In the genomic region with DNA sequence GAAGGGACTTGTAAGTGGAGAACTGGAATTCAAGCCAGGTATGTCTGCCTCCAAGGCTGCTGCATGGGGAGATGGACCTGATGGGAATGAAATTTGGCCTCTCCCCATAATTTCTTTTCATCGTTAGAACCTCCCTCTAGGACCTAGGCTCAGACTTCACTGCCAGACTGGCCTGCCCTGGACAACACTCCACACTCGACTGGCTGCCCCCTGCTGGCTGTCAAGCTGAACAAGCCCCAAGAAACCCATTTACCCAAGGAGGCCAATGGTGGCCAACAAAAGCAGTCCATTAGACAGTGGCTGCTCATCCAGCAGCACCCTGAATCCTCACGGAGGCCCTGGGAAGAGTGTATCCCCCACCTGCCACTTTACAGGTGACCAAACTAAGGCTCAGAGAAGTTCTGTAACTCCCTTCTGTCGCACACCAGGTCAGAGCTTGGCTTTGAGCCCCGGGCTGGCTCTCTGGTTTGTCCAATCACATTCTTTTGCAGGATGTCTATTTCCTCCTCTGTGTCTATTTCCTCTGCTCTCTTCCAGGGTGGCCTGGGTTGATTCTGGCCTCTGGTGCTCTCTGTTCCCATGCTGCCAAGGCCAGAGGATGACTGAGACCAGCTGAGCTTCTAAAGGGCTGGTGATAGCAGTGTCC, we compare ENCODE assay signal across 9 cellular contexts. TPM values are rescaled to one million over a fixed set of nuclear protein-coding genes. Genes with fewer than 3 reads are reported as not detected.
DNase-seq lines count a peak whose midpoint lies in the region; ATAC-seq, FAIRE-seq and TF ChIP-seq lines count a peak whose summit lies in the region.
"Had no signal": no experiment of that assay in that cellular context is flagged by ENCODE, and none has a peak within 500 bp of the region (broad histone marks: within the 10 kb centered on the region; RNA-seq: fewer than 3 reads in every experiment).

No MANE protein-coding gene starts in this region.

- WGBS in GM12878 (ENCODE audit: insufficient coverage, insufficient replicate concordance, low lambda C conversion rate, missing lambda C conversion rate), result 19% methylated on average over 5 of the region's 5 CpGs
- 59 to 66% methylated on average over 5 of the region's 5 CpGs for WGBS in lung, 2 donors

- no peak overlapping the region for H3K4me3 Mint-ChIP-seq in GM23338

- H3K4me3 ChIP-seq in GM23338 (no peak overlapping the region), GM12878 (no peak overlapping the region), lung (no peak overlapping the region), thoracic aorta (no peak overlapping the region)

- no peaks in the 10 kb centered on the region; the same call in 2 of the 3 replicates for H3K36me3 Mint-ChIP-seq in GM23338 (ENCODE audit: low read depth)

- no peak overlapping the region for H3K9ac ChIP-seq in GM12878 (ENCODE audit: control insufficient read depth, insufficient read depth, low read length)

- H3K4me1 ChIP-seq in GM23338 (ENCODE audit: insufficient read depth), result peaks cover 13% of the 10 kb centered on the region
- H3K4me1 ChIP-seq in GM12878 (ENCODE audit: control insufficient read depth, insufficient read depth, low read length), result no peaks in the 10 kb centered on the region
- peaks cover 0 to 3% of the 10 kb centered on the region in 2 donors for H3K4me1 ChIP-seq in lung (ENCODE audit: control insufficient read depth in 2 of 2, insufficient read depth in 2 of 2, low read length in 2 of 2)
- no peaks in the 10 kb centered on the region for H3K4me1 ChIP-seq in thoracic aorta (ENCODE audit: control insufficient read depth in 1 of 2, low read depth in 2 of 2)

- H4K20me1 ChIP-seq in GM23338 (replicated peaks; ENCODE audit: insufficient read depth), result no peaks in the 10 kb centered on the region
- H4K20me1 ChIP-seq in GM12878 (ENCODE audit: control insufficient read depth, insufficient read depth), result no peaks in the 10 kb centered on the region

- intact Hi-C loops in GM12878 (cut with micrococcal nuclease; ENCODE audit: unreplicated experiment), result loop anchor here (1.0 kb wide), 3 partner anchors 49 to 150 kb away; no protein-coding TSS in a partner anchor

- TF ChIP-seq CTCF in GM23338 (conservative IDR thresholded peaks at IDR 0.05; ENCODE audit: low read depth in 2 of 2), result peak; percentile 68 to 86
- peak; percentile 71 to 76 (median 74) for TF ChIP-seq CTCF in GM12878 (IDR thresholded peaks at IDR 0.05 in 2 of 3, conservative IDR thresholded peaks at IDR 0.05 in 1 of 3; ENCODE audit: control insufficient read depth in 2 of 3, extremely low read depth in 1 of 3, insufficient read depth in 1 of 3, low read depth in 3 of 3, low read length in 3 of 3)
- TF ChIP-seq CTCF in lung (IDR thresholded peaks at IDR 0.05; ENCODE audit: control extremely low read depth, extremely low read depth), result peak; percentile 34
- TF ChIP-seq CTCF in thoracic aorta (IDR thresholded peaks at IDR 0.05), result peak; percentile 50

- H3K27me3 ChIP-seq in GM23338 (ENCODE audit: insufficient read depth) (no peaks in the 10 kb centered on the region), GM12878 (replicated peaks in 1 of 2; ENCODE audit: control insufficient read depth in 2 of 2, insufficient read depth in 2 of 2, low read length in 1 of 2) (no peaks in the 10 kb centered on the region; a peak in 1 of 4 replicates), lung (ENCODE audit: control insufficient read depth, insufficient read depth) (no peaks in the 10 kb centered on the region), thoracic aorta (replicated peaks; ENCODE audit: insufficient read depth) (no peaks in the 10 kb centered on the region)

- no peaks in the 10 kb centered on the region for H3F3A ChIP-seq in GM23338 (replicated peaks; ENCODE audit: low read depth)

- peaks cover 17% of the 10 kb centered on the region for H3K4me1 Mint-ChIP-seq in GM23338

- TF ChIP-seq POLR2A in GM12878 (IDR thresholded peaks at IDR 0.05; ENCODE audit: low read depth, low read length), result no peak

- no peaks in the 10 kb centered on the region for H3K36me3 ChIP-seq in GM23338 (ENCODE audit: insufficient read depth)
- no peaks in the 10 kb centered on the region for H3K36me3 ChIP-seq in GM12878 (ENCODE audit: control insufficient read depth in 2 of 2, insufficient read depth in 2 of 2, low read length in 1 of 2)
- H3K36me3 ChIP-seq in lung (ENCODE audit: control insufficient read depth in 2 of 2, insufficient read depth in 2 of 2, low read length in 2 of 2), result no peaks in the 10 kb centered on the region
- H3K36me3 ChIP-seq in thoracic aorta, result no peaks in the 10 kb centered on the region

- H3K9me3 ChIP-seq in GM12878 (replicated peaks; ENCODE audit: control insufficient read depth, insufficient read depth, low read length), result no peaks in the 10 kb centered on the region
- H3K9me3 ChIP-seq in lung (ENCODE audit: control insufficient read depth in 2 of 2, insufficient read depth in 1 of 2, low read length in 1 of 2), result no peaks in the 10 kb centered on the region
- H3K9me3 ChIP-seq in thoracic aorta, result no peaks in the 10 kb centered on the region

- ATAC-seq in GM23338, result peak; percentile 87
- peak; percentile 96 for ATAC-seq in GM12878
- ATAC-seq in lung (ENCODE audit: insufficient read depth, low FRiP score), result peak; percentile 47
- ATAC-seq in thoracic aorta (ENCODE audit: insufficient number of reproducible peaks, low FRiP score, low read depth), result no peak
- ATAC-seq in HG02623 (IDR thresholded peaks at IDR 0.05; ENCODE audit: unreplicated experiment), result no peak
- ATAC-seq in GM21423 (IDR thresholded peaks at IDR 0.05; ENCODE audit: unreplicated experiment), result no peak

- H3K79me2 ChIP-seq in GM23338 (replicated peaks; ENCODE audit: insufficient read depth) (no peaks in the 10 kb centered on the region), GM12878 (ENCODE audit: control insufficient read depth, insufficient read depth, low read length) (no peaks in the 10 kb centered on the region)

- DNase-seq in 8988T (peak; percentile 50), GM23338 (ENCODE audit: low spot score) (peak; percentile 80), T-helper 1 cell (peak in 3 of 5 donors; percentile 22 to 32 (median 23)), GM12878 (ENCODE audit: low read depth, low spot score) (no peak), lung (ENCODE audit: low spot score) (peak; percentile 36), thoracic aorta (ENCODE audit: low spot score) (no peak)

- FAIRE-seq in GM12878 (lab: Jason Lieb, UNC), result peak; percentile 7
- FAIRE-seq: colon had no signal

- TF ChIP-seq EP300 in GM12878 (IDR thresholded peaks at IDR 0.05; ENCODE audit: borderline replicate concordance in 1 of 2, control insufficient read depth in 1 of 2, low read depth in 2 of 2, low read length in 2 of 2), result no peak

- RAD21 ChIA-PET in GM12878 (lab: Charles Lee; ENCODE audit: unreplicated experiment), result interaction anchor here (1.4 to 2.2 kb wide), 3 partner anchors 49 to 149 kb away, joined by 9 to 13 read pairs (median 10); no protein-coding TSS in a partner anchor

- SMC1A ChIA-PET in GM12878 (lab: Charles Lee; ENCODE audit: uncharacterized antibody, unreplicated experiment), result interaction anchor here (1.0 to 1.7 kb wide), 2 partner anchors 20 to 50 kb away, joined by 3 to 5 read pairs; no protein-coding TSS in a partner anchor

- in situ Hi-C loops in GM12878 (cut with MboI), result no loop called here

- peak overlapping the region; percentile 69; the same call in 1 of the 2 replicates for H2AFZ ChIP-seq in GM23338
- no peak overlapping the region for H2AFZ ChIP-seq in GM12878 (ENCODE audit: control insufficient read depth, low read depth, low read length)

- H3K9me3 Mint-ChIP-seq in GM23338, result peaks cover 8% of the 10 kb centered on the region; the same call in 2 of the 3 replicates

- H3K27ac Mint-ChIP-seq in GM23338, result no peak overlapping the region; the same call in 1 of the 2 replicates

- BruUV-seq in GM12878 (replicated peaks; lab: Mats Ljungman, UMichigan), result no TSS peak

- H3K27me3 Mint-ChIP-seq in GM23338 (ENCODE audit: insufficient read depth, low read depth, poor library complexity), result peaks cover 14% of the 10 kb centered on the region

- POLR2A ChIA-PET in GM12878 (lab: Charles Lee), result no interaction called here

- peak; percentile 60 for TF ChIP-seq RAD21 in GM12878 (IDR thresholded peaks at IDR 0.05; ENCODE audit: insufficient read depth, low read depth, low read length)

- H3K27ac ChIP-seq in GM23338 (ENCODE audit: low read depth), result no peak overlapping the region
- H3K27ac ChIP-seq in GM12878 (ENCODE audit: control insufficient read depth, insufficient read depth), result no peak overlapping the region
- H3K27ac ChIP-seq in lung (ENCODE audit: low read depth in 1 of 2, low read length in 1 of 2), result no peak overlapping the region
- H3K27ac ChIP-seq in thoracic aorta, result no peak overlapping the region

- CTCF ChIA-PET in GM12878 (lab: Yijun Ruan, JAX), result interaction anchor here (1.1 to 4.1 kb wide), 9 partner anchors 15 to 150 kb away, joined by 3 to 32 read pairs (median 5); no protein-coding TSS in a partner anchor

- H3K4me2 ChIP-seq in GM23338 (no peak overlapping the region), GM12878 (ENCODE audit: control insufficient read depth, insufficient read depth) (no peak overlapping the region)

- H3K9me2 ChIP-seq in GM23338 (ENCODE audit: insufficient read depth), result no peaks in the 10 kb centered on the region

RNA-seq across cellular contexts. Expression of a gene that starts 3.8 kb away (rescaled TPM):
- total RNA-seq in GM23338 (2014; rRNA removed; shearing (Covaris generic)), result not detected in 2 replicates
- polyA plus RNA-seq in GM23338 (2016; fragmentation: Nextera tagmentation; extraction: Ambion mirVana) (not detected in 2 replicates), GM12878 (2011; rRNA removed) (not detected in 2 replicates), GM12878 (2014; fragmentation: Illumina TruSeq; extraction: Trizol) (not detected in 2 replicates), GM12878 (2014; fragmentation: Nextera tagmentation; extraction: Ambion mirVana) (not detected), GM12878 (2014; rRNA removed) (not detected in 2 replicates), GM12878 (2016; fragmentation: Nextera tagmentation; extraction: Ambion mirVana) (not detected), lung (not detected)
- not detected in 2 replicates for total RNA-seq in GM12878 (2013; cell fraction: nucleolus; rRNA removed)
- total RNA-seq in GM12878 (2014; rRNA removed) (not detected in 2 replicates), GM12878 (2014; rRNA removed; fragmentation: Illumina TruSeq; extraction: Trizol) (not detected in 2 replicates), GM12878 (2021) (not detected in 2 replicates), lung (not detected), thoracic aorta (not detected)
- not detected for polyA plus RNA-seq in GM12878 (2011; ENCODE audit: low read depth)
- polyA plus RNA-seq in GM12878 (2011; cell fraction: cytosol; rRNA removed), result not detected in 2 replicates
- not detected in 2 replicates for polyA plus RNA-seq in GM12878 (2011; cell fraction: nucleus; rRNA removed)
- not detected in 2 replicates for polyA plus RNA-seq in GM12878 (2012)
- not detected in 2 replicates for polyA minus RNA-seq in GM12878 (2011; rRNA and poly(A)+ RNA removed)
- not detected in 2 replicates for polyA minus RNA-seq in GM12878 (2011; cell fraction: cytosol; rRNA and poly(A)+ RNA removed)
- not detected in 2 replicates for polyA minus RNA-seq in GM12878 (2011; cell fraction: nucleus; rRNA and poly(A)+ RNA removed)

RNA-seq across cellular contexts. Expression of a gene that starts 11.6 kb away (rescaled TPM):
- total RNA-seq in GM23338 (2014; rRNA removed; shearing (Covaris generic)), result 3.1 and 6.9 TPM in 2 replicates
- 2.6 and 3.9 TPM in 2 replicates for polyA plus RNA-seq in GM23338 (2016; fragmentation: Nextera tagmentation; extraction: Ambion mirVana)
- total RNA-seq in GM12878 (2013; cell fraction: nucleolus; rRNA removed), result 16.7 and 17.3 TPM in 2 replicates
- total RNA-seq in GM12878 (2014; rRNA removed), result 15.5 and 20.8 TPM in 2 replicates
- total RNA-seq in GM12878 (2014; rRNA removed; fragmentation: Illumina TruSeq; extraction: Trizol), result 8.9 and 11.6 TPM in 2 replicates
- total RNA-seq in GM12878 (2021), result 17.8 and 19.1 TPM in 2 replicates
- 4.2 TPM for polyA plus RNA-seq in GM12878 (2011; ENCODE audit: low read depth)
- polyA plus RNA-seq in GM12878 (2011; rRNA removed), result 6.1 and 8.0 TPM in 2 replicates
- 11.9 and 13.7 TPM in 2 replicates for polyA plus RNA-seq in GM12878 (2011; cell fraction: cytosol; rRNA removed)
- polyA plus RNA-seq in GM12878 (2011; cell fraction: nucleus; rRNA removed), result 19.7 and 23.1 TPM in 2 replicates
- 7.0 and 8.2 TPM in 2 replicates for polyA plus RNA-seq in GM12878 (2012)
- polyA plus RNA-seq in GM12878 (2014; fragmentation: Illumina TruSeq; extraction: Trizol), result 7.1 and 11.9 TPM in 2 replicates
- 1 to 10 TPM; 2.4 to 3.1 TPM for polyA plus RNA-seq in GM12878 (2014; fragmentation: Nextera tagmentation; extraction: Ambion mirVana)
- polyA plus RNA-seq in GM12878 (2014; rRNA removed), result 14.5 and 15.1 TPM in 2 replicates
- 10 to 100 TPM; 14.0 to 14.9 TPM for polyA plus RNA-seq in GM12878 (2016; fragmentation: Nextera tagmentation; extraction: Ambion mirVana)
- polyA minus RNA-seq in GM12878 (2011; rRNA and poly(A)+ RNA removed), result 9.6 and 16.2 TPM in 2 replicates
- 3.0 and 6.4 TPM in 2 replicates for polyA minus RNA-seq in GM12878 (2011; cell fraction: cytosol; rRNA and poly(A)+ RNA removed)
- polyA minus RNA-seq in GM12878 (2011; cell fraction: nucleus; rRNA and poly(A)+ RNA removed), result 11.5 and 15.2 TPM in 2 replicates
- total RNA-seq in lung, result 10 to 100 TPM; 22.5 to 27.8 TPM
- polyA plus RNA-seq in lung, result 10 to 100 TPM; 14.3 to 16.6 TPM
- total RNA-seq in thoracic aorta, result 10 to 100 TPM; 33.2 to 33.4 TPM

Comparison
In these comparisons a context has a peak if more than half of its experiments do, and no peak if none do; other contexts are left out.
1. DNase-seq: peak in 8988T (single experiment), GM23338 (single experiment), T-helper 1 cell (3 of 5) and lung (single experiment); none in GM12878 (single experiment) and thoracic aorta (single experiment).
2. ATAC-seq: peak in GM23338 (single experiment), GM12878 (single experiment) and lung (single experiment); none in thoracic aorta (single experiment), HG02623 (single experiment) and GM21423 (single experiment).
3. Peak in every context shown above with its lines, with median percentiles within 50 percentile points of each other: CTCF ChIP-seq.